ENCODE assay signal across 17 cellular contexts in genomic region chr11:2816941-2817421, GRCh38.
DNase-seq lines count a peak whose midpoint lies in the region; ATAC-seq, FAIRE-seq and TF ChIP-seq lines count a peak whose summit lies in the region.
"Had no signal": no experiment of that assay in that cellular context is flagged by ENCODE, and none has a peak within 500 bp of the region (broad histone marks: within the 10 kb centered on the region; RNA-seq: fewer than 3 reads in every experiment).

No MANE protein-coding gene starts in this region.

- in situ Hi-C loops in HepG2 (cut with HindIII; ENCODE audit: extremely low pct_ligation_motif_present, low pct_unique_long_range_greater_than_20kb): no loop called here

- ATAC-seq in gastroesophageal sphincter (peak; percentile 23), sciatic nerve (peak; percentile 77), HG03439 (IDR thresholded peaks at IDR 0.05; ENCODE audit: unreplicated experiment) (no peak), GM21737 (IDR thresholded peaks at IDR 0.05; ENCODE audit: unreplicated experiment) (no peak), HepG2 (no peak)

- CTCF ChIA-PET in BJ (lab: Yijun Ruan, JAX): no interaction called here
- CTCF ChIA-PET in HepG2 (lab: Yijun Ruan, JAX; ENCODE audit: low intra/inter-chr PET ratio, low total read pairs): no interaction called here

- peak overlapping the region in 3 of 4 donors; percentile 41 to 49 (median 46) for H3K27ac ChIP-seq in gastroesophageal sphincter
- H3K27ac ChIP-seq in HepG2 (ENCODE audit: extremely low read length, insufficient read depth, low read length): no peak overlapping the region
- H3K27ac ChIP-seq: C4-2B had no signal

- no peak overlapping the region for H2AFZ ChIP-seq in HepG2 (ENCODE audit: low read length)

- POLR2A ChIA-PET in BJ (lab: Charles Lee): no interaction called here
- POLR2A ChIA-PET in HepG2 (lab: Yijun Ruan, JAX): no interaction called here

- no peaks in the 10 kb centered on the region for H3K36me3 ChIP-seq in BJ (ENCODE audit: control insufficient read depth, insufficient read depth, low read length)
- no peaks in the 10 kb centered on the region for H3K36me3 ChIP-seq in gastroesophageal sphincter
- no peaks in the 10 kb centered on the region for H3K36me3 ChIP-seq in HepG2 (replicated peaks in 1 of 2; ENCODE audit: control insufficient read depth in 1 of 2, insufficient read depth in 2 of 2, low read length in 2 of 2)

- H4K20me1 ChIP-seq in HepG2 (ENCODE audit: insufficient read depth, low read length): 0 out of 2 replicates have a peak, but pooled peaks cover 5% of the 10 kb centered on the region

- intact Hi-C loops in sciatic nerve (cut with DNase I) (no loop called here), HepG2 (cut with micrococcal nuclease; ENCODE audit: unreplicated experiment) (no loop called here)

- no peak for FAIRE-seq in HepG2 (lab: Jason Lieb, UNC)
- FAIRE-seq: GM19239 had no signal

- TF ChIP-seq EP300 in gastroesophageal sphincter (IDR thresholded peaks at IDR 0.05): no peak
- no peak for TF ChIP-seq EP300 in HepG2 (IDR thresholded peaks at IDR 0.05; ENCODE audit: low read depth in 2 of 2, low read length in 2 of 2)
- no peak for TF ChIP-seq EP300 in HepG2 (CRISPR knock-in tag; IDR thresholded peaks at IDR 0.05; ENCODE audit: borderline replicate concordance)

- H3K4me3 ChIP-seq in BJ (ENCODE audit: low read depth, low read length) (no peak overlapping the region), gastroesophageal sphincter (no peak overlapping the region), HepG2 (replicated peaks in 1 of 3; ENCODE audit: insufficient read depth in 1 of 3, low read depth in 2 of 3, low read length in 3 of 3) (no peak overlapping the region)

- peaks cover 2% of the 10 kb centered on the region for H3K27me3 ChIP-seq in BJ (ENCODE audit: control insufficient read depth, insufficient read depth, low read length)
- no peaks in the 10 kb centered on the region for H3K27me3 ChIP-seq in gastroesophageal sphincter
- peaks cover 5 to 55% of the 10 kb centered on the region in 2 experiments; a peak in 4 of 5 replicates for H3K27me3 ChIP-seq in HepG2 (ENCODE audit: control insufficient read depth in 1 of 2, insufficient read depth in 2 of 2, low read length in 2 of 2)

- no peaks in the 10 kb centered on the region for H3K79me2 ChIP-seq in HepG2 (ENCODE audit: insufficient read depth, low read length)

- no peak overlapping the region for H3K9ac ChIP-seq in HepG2 (ENCODE audit: insufficient read depth, low read depth, low read length)

- TF ChIP-seq POLR2A in gastroesophageal sphincter (IDR thresholded peaks at IDR 0.05): no peak
- TF ChIP-seq POLR2A in HepG2 (IDR thresholded peaks at IDR 0.05; ENCODE audit: insufficient read depth in 1 of 2, low read depth in 2 of 2, low read length in 2 of 2): no peak

- WGBS in gastroesophageal sphincter (ENCODE audit: low coverage in 1 of 2), 2 donors: 30% methylated on average over 10 of the region's 15 CpGs; no CpG with 5 or more reads in 1 of the 2 donors
- WGBS in HepG2 (ENCODE audit: low lambda C conversion rate): 78% methylated on average over 11 of the region's 15 CpGs

- TF ChIP-seq RAD21 in HepG2 (CRISPR knock-in tag; IDR thresholded peaks at IDR 0.05): no peak

- DNase-seq in BJ (ENCODE audit: low read depth) (peak; percentile 22), amniotic stem cell (lab: John Stamatoyannopoulos, UW) (peak; percentile 6), sciatic nerve (ENCODE audit: low spot score) (peak; percentile 81), HepG2 (ENCODE audit: low spot score) (no peak)
- no peak for DNase-seq in activated CD8-positive, alpha-beta memory T cell treated with anti-CD3 and anti-CD28 coated beads, Interleukin-2, amount 50 U/mL, for 4 hours
- DNase-seq: activated CD4-positive, alpha-beta memory T cell treated with anti-CD3 and anti-CD28 coated beads for 36 hours; caudate nucleus; DND-41; NCI-H187 treated with DMSO at 0.1 percent for 48 hours; NCI-H774; stimulated activated CD4-positive, alpha-beta T cell treated with anti-CD3 and anti-CD28 coated beads, Interleukin-2, amount 100 ng/mL, for 24 hours; T1000 had no signal

- TF ChIP-seq CTCF in BJ (IDR thresholded peaks at IDR 0.05; ENCODE audit: insufficient read depth, low read depth, low read length): no peak
- TF ChIP-seq CTCF in gastroesophageal sphincter (IDR thresholded peaks at IDR 0.05): no peak
- no peak for TF ChIP-seq CTCF in HepG2 (CRISPR knock-in tag; IDR thresholded peaks at IDR 0.05)

- H3K4me1 ChIP-seq in gastroesophageal sphincter (peaks cover 0 to 13% (median 12%) of the 10 kb centered on the region in 3 donors), HepG2 (ENCODE audit: insufficient read depth, low read length) (no peaks in the 10 kb centered on the region)

- no TSS peak for BruUV-seq in HepG2 (replicated peaks; lab: Mats Ljungman, UMichigan)

- H3K4me2 ChIP-seq in HepG2 (ENCODE audit: low read depth, low read length): no peak overlapping the region

- H3K9me3 ChIP-seq in gastroesophageal sphincter (peaks cover 0 to 26% (median 0%) of the 10 kb centered on the region in 3 donors), HepG2 (ENCODE audit: low read length) (peaks cover 12% of the 10 kb centered on the region)

TF ChIP-seq in HepG2, 621 proteins besides CTCF, POLR2A, EP300 and RAD21:
- TF ChIP-seq RNF2 (conservative IDR thresholded peaks at IDR 0.05; ENCODE audit: low read depth) (no peak), STAG1 (CRISPR knock-in tag; IDR thresholded peaks at IDR 0.05) (no peak), POLR2G (IDR thresholded peaks at IDR 0.05; ENCODE audit: low read depth, low read length) (no peak), MTF1 (CRISPR knock-in tag; IDR thresholded peaks at IDR 0.05) (no peak), EZH2 (conservative IDR thresholded peaks at IDR 0.05; ENCODE audit: low read depth, low read length) (no peak), ZNF660 (CRISPR knock-in tag; IDR thresholded peaks at IDR 0.05; ENCODE audit: borderline replicate concordance, low read depth) (no peak), ELF4 (CRISPR knock-in tag; IDR thresholded peaks at IDR 0.05; ENCODE audit: borderline replicate concordance) (no peak), MBNL3 (CRISPR knock-in tag; conservative IDR thresholded peaks at IDR 0.05) (no peak), GPBP1L1 (CRISPR knock-in tag; IDR thresholded peaks at IDR 0.05) (no peak), MATR3 (CRISPR knock-in tag; IDR thresholded peaks at IDR 0.05) (no peak), ZNF597 (CRISPR knock-in tag; IDR thresholded peaks at IDR 0.05) (no peak), TARDBP (CRISPR knock-in tag; IDR thresholded peaks at IDR 0.05) (no peak), ISL2 (CRISPR knock-in tag; IDR thresholded peaks at IDR 0.05) (no peak), THAP11 (CRISPR knock-in tag; IDR thresholded peaks at IDR 0.05) (no peak), ZNF331 (CRISPR knock-in tag; IDR thresholded peaks at IDR 0.05) (no peak)

Comparison
In these comparisons a context has a peak if more than half of its experiments do, and no peak if none do; other contexts are left out.
1. DNase-seq: peak in BJ (single experiment), amniotic stem cell (single experiment) and sciatic nerve (single experiment); none in HepG2 (single experiment) and activated CD8-positive, alpha-beta memory T cell treated with anti-CD3 and anti-CD28 coated beads, Interleukin-2, amount 50 U/mL, for 4 hours (single experiment).
2. ATAC-seq: peak in gastroesophageal sphincter (single experiment) and sciatic nerve (single experiment); none in HG03439 (single experiment), GM21737 (single experiment) and HepG2 (single experiment).